Comparison of ENCODE assay signal across 8 cellular contexts in genomic region chr14:69713127-69713800, GRCh38. TPM values are rescaled to one million over a fixed set of nuclear protein-coding genes. Genes with fewer than 3 reads are reported as not detected.
DNase-seq lines count a peak whose midpoint lies in the region; ATAC-seq and TF ChIP-seq lines count a peak whose summit lies in the region.

No MANE protein-coding gene starts in this region.

- peaks cover 32% of the 10 kb centered on the region for H3K4me1 Mint-ChIP-seq in endodermal cell

- 0 out of 2 replicates have a peak, but pooled peaks cover 4% of the 10 kb centered on the region for H3K79me2 ChIP-seq in GM23248 (ENCODE audit: insufficient read depth)

- no peak for TF ChIP-seq POLR2A in gastrocnemius medialis (IDR thresholded peaks at IDR 0.05)

- no peaks in the 10 kb centered on the region for H3K9me2 ChIP-seq in GM23248 (ENCODE audit: insufficient read depth)

- ATAC-seq in gastrocnemius medialis (peak; percentile 21 to 58), HG03457 (IDR thresholded peaks at IDR 0.05; ENCODE audit: unreplicated experiment) (no peak)

- peaks cover 28% of the 10 kb centered on the region for H3F3A ChIP-seq in GM23248 (ENCODE audit: insufficient read depth)

- no peaks in the 10 kb centered on the region for H3K9me3 Mint-ChIP-seq in endodermal cell

- H3K27ac ChIP-seq in HUES48 (ENCODE audit: low read depth, low read length), result peak overlapping the region; percentile 85
- H3K27ac ChIP-seq in endodermal cell (ENCODE audit: low read depth, low read length), result peak overlapping the region; percentile 79
- peak overlapping the region; percentile 39 to 69 (median 54) for H3K27ac ChIP-seq in gastrocnemius medialis
- no peak overlapping the region for H3K27ac ChIP-seq in GM23248

- H3K4me1 ChIP-seq in HUES48 (ENCODE audit: control insufficient read depth, insufficient read depth, low read length) (peaks cover 33% of the 10 kb centered on the region), endodermal cell (ENCODE audit: control insufficient read depth, insufficient read depth, low read length) (peaks cover 22% of the 10 kb centered on the region), gastrocnemius medialis (peaks cover 43 to 48% of the 10 kb centered on the region in 2 donors), GM23248 (ENCODE audit: insufficient read depth) (peaks cover 21% of the 10 kb centered on the region)

- H3K4me2 ChIP-seq in GM23248 (ENCODE audit: unreplicated experiment), result no peak overlapping the region

- H3K4me3 ChIP-seq in HUES48 (ENCODE audit: low read depth, low read length), result 0 out of 2 replicates have a peak overlapping the region, but pooled peaks have one; percentile 13
- H3K4me3 ChIP-seq in endodermal cell (ENCODE audit: low read length), result no peak overlapping the region
- no peak overlapping the region for H3K4me3 ChIP-seq in gastrocnemius medialis
- H3K4me3 ChIP-seq in GM23248, result no peak overlapping the region

- H3K27me3 Mint-ChIP-seq in endodermal cell (ENCODE audit: insufficient read depth), result no peaks in the 10 kb centered on the region

- H3K9me3 ChIP-seq in HUES48 (ENCODE audit: control insufficient read depth, insufficient read depth, low read length) (no peaks in the 10 kb centered on the region), endodermal cell (ENCODE audit: control insufficient read depth, low read length) (no peaks in the 10 kb centered on the region), gastrocnemius medialis (no peaks in the 10 kb centered on the region), GM23248 (ENCODE audit: low read depth) (no peaks in the 10 kb centered on the region)

- no peaks in the 10 kb centered on the region for H3K36me3 ChIP-seq in HUES48 (ENCODE audit: control insufficient read depth, insufficient read depth, low read length)
- peaks cover 9% of the 10 kb centered on the region for H3K36me3 ChIP-seq in endodermal cell (ENCODE audit: control insufficient read depth, insufficient read depth, low read length)
- H3K36me3 ChIP-seq in gastrocnemius medialis, result peaks cover 0 to 23% of the 10 kb centered on the region in 2 donors
- H3K36me3 ChIP-seq in GM23248 (ENCODE audit: low read depth), result peaks cover 27% of the 10 kb centered on the region; the same call in 1 of the 2 replicates

- H4K20me1 ChIP-seq in GM23248 (ENCODE audit: insufficient read depth), result no peaks in the 10 kb centered on the region

- intact Hi-C loops in gastrocnemius medialis (cut with DNase I; ENCODE audit: low total_unique reads), result no loop called here

- DNase-seq in NCI-H524 (lab: John Stamatoyannopoulos, UW) (peak; percentile 95 to 96), endodermal cell (peak; percentile 89), gastrocnemius medialis (peak in 1 of 2 donors; percentile 54), hippocampal formation (lab: John Stamatoyannopoulos, UW) (no peak), kidney glomerular epithelial cell (lab: John Stamatoyannopoulos, UW) (no peak), GM23248 (no peak)

- H3K9ac ChIP-seq in HUES48 (ENCODE audit: low read depth, low read length), result peak overlapping the region; percentile 61
- peak overlapping the region; percentile 20 for H3K9ac ChIP-seq in endodermal cell (ENCODE audit: extremely low read depth, low read length, poor library complexity, severe bottlenecking)
- H3K9ac ChIP-seq in GM23248, result no peak overlapping the region

- 17 to 46% methylated on average over 2 to 4 of the region's 4 CpGs for WGBS in endodermal cell (ENCODE audit: insufficient coverage in 1 of 2, insufficient read length in 1 of 2), 2 experiments
- 93% methylated on average over 4 of the region's 4 CpGs for WGBS in GM23248 (ENCODE audit: low coverage in 1 of 2, low lambda C conversion rate in 2 of 2, missing lambda C conversion rate in 2 of 2), 2 experiments

- H3K27me3 ChIP-seq in HUES48 (ENCODE audit: control insufficient read depth, insufficient read depth, low read length) (no peaks in the 10 kb centered on the region), endodermal cell (ENCODE audit: control insufficient read depth, insufficient read depth, low read length, poor library complexity, severe bottlenecking) (no peaks in the 10 kb centered on the region), gastrocnemius medialis (no peaks in the 10 kb centered on the region), GM23248 (replicated peaks; ENCODE audit: insufficient read depth) (no peaks in the 10 kb centered on the region)

- H3K36me3 Mint-ChIP-seq in endodermal cell (ENCODE audit: low read depth), result no peaks in the 10 kb centered on the region

- no peak overlapping the region for H2AFZ ChIP-seq in GM23248

- H3K4me3 Mint-ChIP-seq in endodermal cell, result no peak overlapping the region

- in situ Hi-C loops in gastrocnemius medialis (cut with MboI; ENCODE audit: low sequenced_read_pairs in 4 of 4), result no loop called here
- in situ Hi-C loops in GM23248 (cut with MboI), result no loop called here

- peak; percentile 68 for TF ChIP-seq CTCF in endodermal cell (conservative IDR thresholded peaks at IDR 0.05)
- no peak for TF ChIP-seq CTCF in gastrocnemius medialis (IDR thresholded peaks at IDR 0.05 in 4 of 5, conservative IDR thresholded peaks at IDR 0.05 in 1 of 5)

- peak overlapping the region; percentile 86 for H3K27ac Mint-ChIP-seq in endodermal cell

RNA-seq across cellular contexts. Expression of gene SRSF5, which starts 53.7 kb away (rescaled TPM):
- 100 to 1,000 TPM; 285 to 307 TPM for total RNA-seq in endodermal cell
- polyA plus RNA-seq in endodermal cell (2013, experiment 1 of 2), result 402 TPM
- 355 TPM for polyA plus RNA-seq in endodermal cell (2013, experiment 2 of 2)
- 100 to 1,000 TPM in 1 of 4 donors, 10 to 100 TPM in 3; 57.5 to 113 (median 84.6) TPM for total RNA-seq in gastrocnemius medialis
- total RNA-seq in GM23248 (2014; rRNA removed; shearing (Covaris generic)), result 112 and 125 TPM in 2 replicates
- 207 and 227 TPM in 2 replicates for polyA plus RNA-seq in GM23248 (2016; fragmentation: Nextera tagmentation; extraction: Ambion mirVana)

Comparison
In these comparisons a context has a peak if more than half of its experiments do, and no peak if none do; other contexts are left out.
1. DNase-seq: peak in NCI-H524 (2 of 2) and endodermal cell (single experiment); none in hippocampal formation (0 of 2), kidney glomerular epithelial cell (single experiment) and GM23248 (single experiment).